Comparison of ENCODE assay signal across 9 cellular contexts in genomic region chr20:45469336-45470261, GRCh38. TPM values are rescaled to one million over a fixed set of nuclear protein-coding genes. Genes with fewer than 3 reads are reported as not detected.
DNase-seq lines count a peak whose midpoint lies in the region; ATAC-seq and TF ChIP-seq lines count a peak whose summit lies in the region.
"Had no signal": no experiment of that assay in that cellular context is flagged by ENCODE, and none has a peak within 500 bp of the region (broad histone marks: within the 10 kb centered on the region; RNA-seq: fewer than 3 reads in every experiment).

A gene with protein sequence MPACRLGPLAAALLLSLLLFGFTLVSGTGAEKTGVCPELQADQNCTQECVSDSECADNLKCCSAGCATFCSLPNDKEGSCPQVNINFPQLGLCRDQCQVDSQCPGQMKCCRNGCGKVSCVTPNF (plus strand): TSS chr20:45469753. CDS start chr20:45469782, 29 bp downstream.

- intact Hi-C loops in testis (cut with DNase I; ENCODE audit: low total_unique reads) = no loop called here
- intact Hi-C loops in adrenal gland (cut with DNase I) = no loop called here

- no peak for ATAC-seq in HG03159 (IDR thresholded peaks at IDR 0.05; ENCODE audit: unreplicated experiment)
- no peak for ATAC-seq in GM19455 (IDR thresholded peaks at IDR 0.05; ENCODE audit: unreplicated experiment)

- H3K36me3 ChIP-seq in Karpas-422 (ENCODE audit: insufficient read depth, low read length) (no peaks in the 10 kb centered on the region), brain microvascular endothelial cell (replicated peaks) (no peaks in the 10 kb centered on the region), liver (ENCODE audit: control insufficient read depth in 4 of 4, insufficient read depth in 3 of 4, low read depth in 1 of 4, low read length in 3 of 4) (no peaks in the 10 kb centered on the region), testis (ENCODE audit: low read depth, missing control alignments) (no peaks in the 10 kb centered on the region), adrenal gland (replicated peaks in 1 of 2) (no peaks in the 10 kb centered on the region)

- no peaks in the 10 kb centered on the region for H3K9me2 ChIP-seq in Karpas-422 (replicated peaks; ENCODE audit: insufficient read depth, low read length)

- DNase-seq in D341Med (ENCODE audit: low spot score) (peak; percentile 48), Karpas-422 (no peak), brain microvascular endothelial cell (no peak), testis (no peak), adrenal gland (no peak)

- H3K4me1 ChIP-seq in Karpas-422 (ENCODE audit: low read length) (no peaks in the 10 kb centered on the region), liver (ENCODE audit: control insufficient read depth in 4 of 4, insufficient read depth in 4 of 4, low read length in 3 of 4) (peaks cover 5 to 13% (median 11%) of the 10 kb centered on the region in 4 donors), testis (peaks cover 15% of the 10 kb centered on the region), adrenal gland (replicated peaks in 1 of 2) (peaks cover 4 to 15% of the 10 kb centered on the region in 2 donors)

- H3K27ac ChIP-seq in Karpas-422 (ENCODE audit: low read length) (no peak within 1 kb of the TSS), brain microvascular endothelial cell (no peak within 1 kb of the TSS), liver (ENCODE audit: low read depth in 1 of 2, low read length in 2 of 2) (no peak within 1 kb of the TSS), testis (peak within 1 kb of the TSS in 1 of 2 donors; percentile 8), adrenal gland (no peak within 1 kb of the TSS)

- H3K27me3 ChIP-seq in Karpas-422 (ENCODE audit: low read length) = no peaks in the 10 kb centered on the region
- H3K27me3 ChIP-seq in brain microvascular endothelial cell (replicated peaks) = peaks cover 53% of the 10 kb centered on the region
- peaks cover 3 to 21% (median 5%) of the 10 kb centered on the region in 4 donors for H3K27me3 ChIP-seq in liver (ENCODE audit: control insufficient read depth in 4 of 4, insufficient read depth in 4 of 4, low read length in 3 of 4)
- no peaks in the 10 kb centered on the region for H3K27me3 ChIP-seq in testis
- peaks cover 32% of the 10 kb centered on the region for H3K27me3 ChIP-seq in adrenal gland

- H3K4me3 ChIP-seq in Karpas-422 (ENCODE audit: low read length) = no peak within 1 kb of the TSS
- H3K4me3 ChIP-seq in brain microvascular endothelial cell (ENCODE audit: low read depth, low read length) = peak within 1 kb of the TSS; percentile 26
- H3K4me3 ChIP-seq in liver (ENCODE audit: low read depth in 1 of 3, low read length in 3 of 3) = peak within 1 kb of the TSS in 2 of 3 donors; percentile 23 to 43
- H3K4me3 ChIP-seq in testis = peak within 1 kb of the TSS; percentile 46 to 66
- H3K4me3 ChIP-seq in adrenal gland = peak within 1 kb of the TSS in 2 of 4 donors; percentile 4 to 62

- H3K9me3 ChIP-seq in Karpas-422 (ENCODE audit: low read length) = no peaks in the 10 kb centered on the region
- H3K9me3 ChIP-seq in liver (ENCODE audit: control insufficient read depth in 4 of 4, low read length in 3 of 4) = no peaks in the 10 kb centered on the region
- no peaks in the 10 kb centered on the region for H3K9me3 ChIP-seq in testis
- H3K9me3 ChIP-seq in adrenal gland (replicated peaks in 1 of 3) = no peaks in the 10 kb centered on the region

- in situ Hi-C loops in brain microvascular endothelial cell (cut with HindIII; ENCODE audit: low pct_ligation_motif_present, low sequenced_read_pairs) = no loop called here

- H3K79me2 ChIP-seq in Karpas-422 (ENCODE audit: low read length) = no peaks in the 10 kb centered on the region

- H3K4me2 ChIP-seq in Karpas-422 (ENCODE audit: low read depth, low read length, poor library complexity, severe bottlenecking) = peak within 1 kb of the TSS; percentile 31

- TF ChIP-seq POLR2A in testis (IDR thresholded peaks at IDR 0.05) (no peak), adrenal gland (IDR thresholded peaks at IDR 0.05) (no peak)

- no peak within 1 kb of the TSS for H2AFZ ChIP-seq in Karpas-422 (ENCODE audit: low read length)

- no peak within 1 kb of the TSS for H3K9ac ChIP-seq in Karpas-422 (ENCODE audit: low read length)
- H3K9ac ChIP-seq in liver (ENCODE audit: low read depth in 1 of 2, low read length in 2 of 2) = no peak within 1 kb of the TSS

- WGBS in liver = 8% methylated on average over 54 of the region's 54 CpGs
- WGBS in testis, 2 donors = 12 to 17% methylated on average over 17 to 43 of the region's 54 CpGs
- 11 to 37% (median 16%) methylated on average over 8 to 54 of the region's 54 CpGs for WGBS in adrenal gland, 4 donors

- no peaks in the 10 kb centered on the region for H4K20me1 ChIP-seq in Karpas-422 (ENCODE audit: insufficient read depth, low read depth, low read length)

- TF ChIP-seq CTCF in brain microvascular endothelial cell (IDR thresholded peaks at IDR 0.05; ENCODE audit: low read depth, low read length, missing control alignments) (no peak), liver (IDR thresholded peaks at IDR 0.05; ENCODE audit: low read depth, low read length, missing input control) (no peak), testis (IDR thresholded peaks at IDR 0.05) (no peak), adrenal gland (IDR thresholded peaks at IDR 0.05) (no peak)

- TF ChIP-seq RAD21 in liver (IDR thresholded peaks at IDR 0.05) = no peak

TF ChIP-seq in liver, 16 proteins besides CTCF, POLR2A, EP300 and RAD21:
- TF ChIP-seq HNF4G (IDR thresholded peaks at IDR 0.05) (no peak), HNF4A (conservative IDR thresholded peaks at IDR 0.05) (no peak), GABPA (IDR thresholded peaks at IDR 0.05 in 1 of 2, conservative IDR thresholded peaks at IDR 0.05 in 1 of 2) (no peak), JUND (IDR thresholded peaks at IDR 0.05) (no peak), MAX (IDR thresholded peaks at IDR 0.05) (no peak), RXRA (IDR thresholded peaks at IDR 0.05) (no peak), SP1 (IDR thresholded peaks at IDR 0.05) (no peak), EGR1 (IDR thresholded peaks at IDR 0.05; ENCODE audit: low read depth in 2 of 2) (no peak), FOXA1 (IDR thresholded peaks at IDR 0.05) (no peak), REST (IDR thresholded peaks at IDR 0.05) (no peak), FOXA2 (IDR thresholded peaks at IDR 0.05) (no peak), TAF1 (conservative IDR thresholded peaks at IDR 0.05) (no peak)
- TF ChIP-seq, protein P1, sequence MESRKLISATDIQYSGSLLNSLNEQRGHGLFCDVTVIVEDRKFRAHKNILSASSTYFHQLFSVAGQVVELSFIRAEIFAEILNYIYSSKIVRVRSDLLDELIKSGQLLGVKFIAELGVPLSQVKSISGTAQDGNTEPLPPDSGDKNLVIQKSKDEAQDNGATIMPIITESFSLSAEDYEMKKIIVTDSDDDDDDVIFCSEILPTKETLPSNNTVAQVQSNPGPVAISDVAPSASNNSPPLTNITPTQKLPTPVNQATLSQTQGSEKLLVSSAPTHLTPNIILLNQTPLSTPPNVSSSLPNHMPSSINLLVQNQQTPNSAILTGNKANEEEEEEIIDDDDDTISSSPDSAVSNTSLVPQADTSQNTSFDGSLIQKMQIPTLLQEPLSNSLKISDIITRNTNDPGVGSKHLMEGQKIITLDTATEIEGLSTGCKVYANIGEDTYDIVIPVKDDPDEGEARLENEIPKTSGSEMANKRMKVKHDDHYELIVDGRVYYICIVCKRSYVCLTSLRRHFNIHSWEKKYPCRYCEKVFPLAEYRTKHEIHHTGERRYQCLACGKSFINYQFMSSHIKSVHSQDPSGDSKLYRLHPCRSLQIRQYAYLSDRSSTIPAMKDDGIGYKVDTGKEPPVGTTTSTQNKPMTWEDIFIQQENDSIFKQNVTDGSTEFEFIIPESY (IDR thresholded peaks at IDR 0.05) = no peak
- TF ChIP-seq, protein P2, sequence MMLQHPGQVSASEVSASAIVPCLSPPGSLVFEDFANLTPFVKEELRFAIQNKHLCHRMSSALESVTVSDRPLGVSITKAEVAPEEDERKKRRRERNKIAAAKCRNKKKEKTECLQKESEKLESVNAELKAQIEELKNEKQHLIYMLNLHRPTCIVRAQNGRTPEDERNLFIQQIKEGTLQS (IDR thresholded peaks at IDR 0.05) = no peak

RNA-seq across cellular contexts. Expression of the gene that starts here (rescaled TPM):
- total RNA-seq in Karpas-422 (2014; rRNA removed; shearing (Covaris generic); ENCODE audit: low replicate concordance) = not detected in 2 replicates
- not detected for total RNA-seq in liver
- polyA plus RNA-seq in liver = 1 to 10 TPM; 1.3 to 1.8 TPM
- 10 to 100 TPM in 1 of 2 donors, 1 to 10 TPM in 1; 6.1 to 32.0 TPM for total RNA-seq in testis
- polyA plus RNA-seq in testis (ENCODE audit: insufficient read depth, low read depth, low replicate concordance) = 37.6 TPM
- under 1 TPM in 1 of 8 donors, not detected in 7; 0.42 TPM for total RNA-seq in adrenal gland
- 1 to 10 TPM in 2 of 3 donors, under 1 TPM in 1; 0.37 to 1.9 (median 1.6) TPM for polyA plus RNA-seq in adrenal gland
- total RNA-seq: myocyte had no signal

Comparison
In these comparisons a context has a peak if more than half of its experiments do, and no peak if none do; other contexts are left out.
1. RNA of the gene that starts here (polyA plus RNA-seq): 37.6 TPM in testis (single experiment); 1.3 to 1.8 TPM in liver and 0.37 to 1.9 TPM in adrenal gland; every median in the first group is over 10 times any median in the second.